8 cellular contexts compared by ENCODE assay signal in the genomic region with DNA sequence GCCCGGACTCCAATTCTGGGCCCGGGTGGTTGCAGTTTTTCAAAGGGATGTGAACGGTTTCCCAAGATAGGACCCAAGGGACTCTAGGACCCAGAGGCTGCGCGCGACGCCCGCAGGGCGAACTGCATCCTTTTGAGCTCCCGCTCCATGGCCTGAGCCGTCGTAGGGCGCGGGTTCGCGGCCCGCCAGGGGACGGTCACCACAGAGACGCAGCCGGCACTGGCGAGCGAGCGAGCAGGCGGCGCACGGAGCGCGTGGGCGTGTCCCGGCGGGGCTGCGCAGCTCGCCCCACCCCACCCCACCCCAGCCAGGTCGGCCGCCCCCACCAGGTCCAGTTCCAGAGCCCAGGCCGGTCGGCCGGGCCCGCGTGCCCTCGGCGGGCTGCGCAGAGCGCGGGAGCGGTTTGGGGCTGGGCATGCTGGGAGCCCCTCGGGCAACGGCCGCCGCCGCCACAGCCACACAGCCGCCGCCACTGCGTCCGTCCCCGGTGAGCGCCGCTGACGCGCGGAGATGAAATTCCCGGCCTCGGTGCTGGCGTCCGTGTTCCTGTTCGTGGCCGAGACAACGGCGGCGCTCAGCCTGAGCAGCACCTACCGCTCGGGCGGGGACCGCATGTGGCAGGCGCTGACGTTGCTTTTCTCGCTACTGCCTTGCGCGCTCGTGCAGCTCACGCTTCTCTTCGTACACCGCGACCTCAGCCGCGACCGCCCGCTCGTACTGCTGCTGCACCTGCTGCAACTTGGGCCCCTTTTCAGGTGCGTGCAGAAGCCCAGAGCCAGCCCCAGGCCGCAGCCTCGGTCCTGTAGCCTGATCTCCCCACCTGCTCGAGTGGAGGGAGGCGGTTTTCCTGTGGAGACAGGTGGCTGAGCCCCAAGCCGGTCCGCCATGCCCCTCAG. TPM values are rescaled to one million over a fixed set of nuclear protein-coding genes. Genes with fewer than 3 reads are reported as not detected.
DNase-seq lines count a peak whose midpoint lies in the region; ATAC-seq, FAIRE-seq and TF ChIP-seq lines count a peak whose summit lies in the region.

A gene with protein sequence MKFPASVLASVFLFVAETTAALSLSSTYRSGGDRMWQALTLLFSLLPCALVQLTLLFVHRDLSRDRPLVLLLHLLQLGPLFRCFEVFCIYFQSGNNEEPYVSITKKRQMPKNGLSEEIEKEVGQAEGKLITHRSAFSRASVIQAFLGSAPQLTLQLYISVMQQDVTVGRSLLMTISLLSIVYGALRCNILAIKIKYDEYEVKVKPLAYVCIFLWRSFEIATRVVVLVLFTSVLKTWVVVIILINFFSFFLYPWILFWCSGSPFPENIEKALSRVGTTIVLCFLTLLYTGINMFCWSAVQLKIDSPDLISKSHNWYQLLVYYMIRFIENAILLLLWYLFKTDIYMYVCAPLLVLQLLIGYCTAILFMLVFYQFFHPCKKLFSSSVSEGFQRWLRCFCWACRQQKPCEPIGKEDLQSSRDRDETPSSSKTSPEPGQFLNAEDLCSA (plus strand): TSS at position 340 of the 896 bp plus-strand sequence. CDS start 171 bp downstream, at position 511.

- no peak within 1 kb of the TSS for H2AFZ ChIP-seq in OCI-LY1 (ENCODE audit: low read length)

- H4K20me1 ChIP-seq in OCI-LY1 (ENCODE audit: insufficient read depth, low read length) = no peaks in the 10 kb centered on the region

- peaks cover 7% of the 10 kb centered on the region for H3K4me1 Mint-ChIP-seq in glutamatergic neuron (ENCODE audit: low read depth, unreplicated experiment)

- no peaks in the 10 kb centered on the region for H3K27me3 Mint-ChIP-seq in glutamatergic neuron (ENCODE audit: unreplicated experiment)

- no peak within 1 kb of the TSS; the same call in 1 of the 2 replicates for H3K9ac ChIP-seq in OCI-LY1 (ENCODE audit: low read length)

- H3K36me3 Mint-ChIP-seq in glutamatergic neuron (ENCODE audit: unreplicated experiment) = no peaks in the 10 kb centered on the region

- no peaks in the 10 kb centered on the region for H3K79me2 ChIP-seq in OCI-LY1 (ENCODE audit: insufficient read depth, low read length)

- H3K4me3 Mint-ChIP-seq in glutamatergic neuron (ENCODE audit: unreplicated experiment) = peak within 1 kb of the TSS; percentile 78

- peak; percentile 46 for DNase-seq in A172 (ENCODE audit: low spot score)
- no peak for DNase-seq in GM18507 (ENCODE audit: extremely low spot score, insufficient read length, low read depth)
- DNase-seq in activated naive CD4-positive, alpha-beta T cell treated with Interleukin-2 at 50 U/mL for 16 hours = peak; percentile 32
- peak; percentile 62 for DNase-seq in glutamatergic neuron
- DNase-seq in nucleus accumbens (lab: John Stamatoyannopoulos, UW) = peak in 43 of 56 donors; percentile 0 to 56 (median 14)
- DNase-seq in ureter (ENCODE audit: low spot score) = peak; percentile 54

- no peaks in the 10 kb centered on the region for H3K9me2 ChIP-seq in OCI-LY1 (ENCODE audit: low read depth, low read length)

- peak; percentile 77 for ATAC-seq in HG03442 (IDR thresholded peaks at IDR 0.05; ENCODE audit: unreplicated experiment)

- H3K9me3 Mint-ChIP-seq in glutamatergic neuron (ENCODE audit: unreplicated experiment) = no peaks in the 10 kb centered on the region

- no peaks in the 10 kb centered on the region for H3F3A ChIP-seq in OCI-LY1 (ENCODE audit: insufficient read depth, low read length)

- peak within 1 kb of the TSS; percentile 54 for H3K4me3 ChIP-seq in OCI-LY1 (ENCODE audit: low read depth, low read length, poor library complexity, severe bottlenecking)

- H3K9me3 ChIP-seq in OCI-LY1 (ENCODE audit: low read length) = no peaks in the 10 kb centered on the region

- FAIRE-seq in GM18507 (lab: Jason Lieb, UNC) = peak; percentile 41

- H3K27ac ChIP-seq in OCI-LY1 (ENCODE audit: low read depth, low read length, poor library complexity, severe bottlenecking) = no peak within 1 kb of the TSS

- H3K4me2 ChIP-seq in OCI-LY1 (ENCODE audit: low read length) = peak within 1 kb of the TSS; percentile 50

- no peaks in the 10 kb centered on the region for H3K36me3 ChIP-seq in OCI-LY1 (ENCODE audit: insufficient read depth, low read length)

- peaks cover 3% of the 10 kb centered on the region for H3K4me1 ChIP-seq in OCI-LY1 (ENCODE audit: insufficient read depth, low read length, severe bottlenecking)

- no peaks in the 10 kb centered on the region for H3K27me3 ChIP-seq in OCI-LY1 (ENCODE audit: insufficient read depth, low read length)

- TF ChIP-seq CTCF in OCI-LY1 (IDR thresholded peaks at IDR 0.05; ENCODE audit: low read length) = no peak
- TF ChIP-seq CTCF in glutamatergic neuron (IDR thresholded peaks at IDR 0.05; ENCODE audit: partially characterized antibody, unreplicated experiment) = no peak

- H3K27ac Mint-ChIP-seq in glutamatergic neuron (ENCODE audit: unreplicated experiment) = peak within 1 kb of the TSS; percentile 89

RNA-seq across cellular contexts. Expression of the gene that starts here (rescaled TPM):
- total RNA-seq in A172 (2014; rRNA removed; shearing (Covaris generic)) = 2.0 and 2.2 TPM in 2 replicates
- 7.4 TPM for total RNA-seq in glutamatergic neuron (ENCODE audit: unreplicated experiment)
- 4.9 TPM for total RNA-seq in ureter
